ENCODE assay signal across 8 cellular contexts in genomic region chr1:112955678-112956502, GRCh38. TPM values are rescaled to one million over a fixed set of nuclear protein-coding genes. Genes with fewer than 3 reads are reported as not detected.
A peak's percentile ranks its signal among the peaks of the same experiment; 100 is the strongest.
DNase-seq lines count a peak whose midpoint lies in the region; FAIRE-seq and TF ChIP-seq lines count a peak whose summit lies in the region.

TSS of gene SLC16A1 (minus strand) at chr1:112956196. CDS start at chr1:112929308, 26,888 bp downstream.

- no peaks in the 10 kb centered on the region for H3K9me3 ChIP-seq in SJSA1 (replicated peaks)

- DNase-seq in HFFc6 (peak; percentile 92), MV-4-11 (lab: John Stamatoyannopoulos, UW) (peak; percentile 88), SJSA1 (ENCODE audit: low read depth in 1 of 2, low spot score in 2 of 2) (peak; percentile 92 to 96), frontal cortex (ENCODE audit: low spot score in 2 of 2) (peak; percentile 88 to 95), non-pigmented ciliary epithelial cell (ENCODE audit: low read depth) (peak; percentile 62), substantia nigra (lab: John Stamatoyannopoulos, UW) (peak; percentile 76 to 99 (median 92))
- DNase-seq in activated naive CD4-positive, alpha-beta T cell (lab: John Stamatoyannopoulos, UW): peak; percentile 65 to 85 (median 78)

- peaks cover 23% of the 10 kb centered on the region for H3K4me1 ChIP-seq in SJSA1 (replicated peaks)

- H3K4me3 ChIP-seq in GM08714 (ENCODE audit: low read length) (peak within 1 kb of the TSS; percentile 86), SJSA1 (peak within 1 kb of the TSS; percentile 59)

- FAIRE-seq in frontal cortex (lab: Jason Lieb, UNC): no peak

- H3K27ac Mint-ChIP-seq in HFFc6: peak within 1 kb of the TSS; percentile 98

- H3K4me1 Mint-ChIP-seq in HFFc6 (ENCODE audit: low read depth): peaks cover 62% of the 10 kb centered on the region

- TF ChIP-seq CTCF in HFFc6 (IDR thresholded peaks at IDR 0.05): peak; percentile 63; the same call in 1 of the 2 replicates

- no peaks in the 10 kb centered on the region for H3K9me3 Mint-ChIP-seq in HFFc6

- H3K36me3 ChIP-seq in SJSA1: peaks cover 12% of the 10 kb centered on the region; the same call in 1 of the 2 replicates

- H3K27me3 ChIP-seq in SJSA1 (replicated peaks): no peaks in the 10 kb centered on the region

- H3K27ac ChIP-seq in SJSA1 (peak within 1 kb of the TSS; percentile 76), substantia nigra (ENCODE audit: low read depth, low read length, poor library complexity, severe bottlenecking) (peak within 1 kb of the TSS; percentile 94)

- peaks cover 35% of the 10 kb centered on the region for H3K36me3 Mint-ChIP-seq in HFFc6 (ENCODE audit: low read depth)

- peaks cover 4% of the 10 kb centered on the region for H3K27me3 Mint-ChIP-seq in HFFc6 (ENCODE audit: insufficient read depth)

- peak within 1 kb of the TSS; percentile 97 for H3K4me3 Mint-ChIP-seq in HFFc6

RNA-seq across cellular contexts. Expression of gene SLC16A1, which starts in this region (rescaled TPM):
- 10 to 100 TPM; 61.0 to 95.0 (median 69.4) TPM for total RNA-seq in HFFc6 (2021; fragmentation: NEBNext Ultra II Directional; extraction: Animal tissue kit (Norgen Biotek cat#: 25700))
- 82.0 and 106 TPM in 2 replicates for total RNA-seq in SJSA1 (2014; rRNA removed; shearing (Covaris generic))
- total RNA-seq in frontal cortex: 60.3 TPM

Comparison
In these comparisons a context has a peak if more than half of its experiments do, and no peak if none do; other contexts are left out.
1. Peak in every context shown above with its lines: DNase-seq, H3K4me3 ChIP-seq and H3K27ac ChIP-seq.